ENCODE assay signal across 33 cellular contexts in the genomic region with DNA sequence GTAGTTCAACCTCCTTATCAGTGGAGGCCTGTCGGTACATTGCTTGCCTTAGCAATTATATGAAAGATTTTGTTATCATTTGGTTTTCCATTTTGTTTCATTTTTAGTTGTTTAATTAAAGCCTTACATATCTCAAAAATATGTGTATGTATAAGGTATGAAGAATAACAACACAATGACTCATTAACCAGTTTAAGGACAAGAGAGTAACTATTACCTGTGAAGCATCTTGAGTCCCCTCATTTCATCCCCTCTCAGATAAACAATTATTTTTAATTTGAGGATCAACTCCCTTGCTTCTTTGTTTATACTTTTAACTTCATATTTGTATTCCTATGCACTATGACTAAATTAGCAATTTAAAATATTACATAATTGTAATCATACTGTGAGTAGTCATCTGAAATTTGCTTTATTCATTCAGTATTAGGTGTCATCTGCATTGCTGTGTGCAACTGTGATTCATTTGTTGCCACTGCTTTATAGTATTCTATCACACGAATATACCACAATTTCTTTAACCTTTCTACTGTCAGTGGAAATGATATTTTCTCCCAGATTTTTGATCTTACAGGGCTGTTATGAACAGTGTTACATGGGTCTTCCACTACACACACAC.
"Had no signal": no experiment of that assay in that cellular context is flagged by ENCODE, and none has a peak within 500 bp of the region (broad histone marks: within the 10 kb centered on the region; RNA-seq: fewer than 3 reads in every experiment).

No MANE protein-coding gene starts in this region.

- H3K4me3 ChIP-seq: ascending aorta, colonic mucosa, esophagus muscularis mucosa, gastroesophageal sphincter, heart right ventricle, hepatocyte had no signal

- H3K4me1 ChIP-seq: colonic mucosa, esophagus muscularis mucosa, gastroesophageal sphincter had no signal

- H3K9me3 Mint-ChIP-seq: activated CD4-positive, alpha-beta memory T cell treated with anti-CD3 and anti-CD28 coated beads for 36 hours; activated CD4-positive, alpha-beta T cell treated with anti-CD3 and anti-CD28 coated beads, Interleukin-2, amount 10 ng/mL, durations not matched to agents 24 days and 14 days; activated naive CD4-positive, alpha-beta T cell treated with anti-CD3 and anti-CD28 coated beads, Interleukin-2, amount 10 ng/mL, durations not matched to agents 7 days and 5 days; T-helper 2 cell treated with Interferon-gamma antibody and Interleukin-4, amounts not matched to agents 5 μg/mL and 100 μg/mL, for 36 hours had no signal

- H3K27ac ChIP-seq: ascending aorta, brain microvascular endothelial cell, colonic mucosa, esophagus muscularis mucosa, gastroesophageal sphincter, hepatocyte, WERI-Rb-1 had no signal

- ATAC-seq: activated CD4-positive, alpha-beta T cell treated with anti-CD3 and anti-CD28 coated beads for 36 hours; activated CD4-positive, CD25-positive, alpha-beta regulatory T cell treated with anti-CD3 and anti-CD28 coated beads, Interleukin-2, amount 50 U/mL, for 24 hours; activated CD8-positive, alpha-beta memory T cell treated with anti-CD3 and anti-CD28 coated beads, Interleukin-2, amount 10 ng/mL, durations not matched to agents 7 days and 5 days; activated CD8-positive, alpha-beta T cell treated with anti-CD3 and anti-CD28 coated beads, Interleukin-2, amount 10 ng/mL, durations not matched to agents 7 days and 5 days; activated naive CD4-positive, alpha-beta T cell treated with anti-CD3 and anti-CD28 coated beads, Interleukin-2, amount 50 U/mL, for 72 hours; activated T-cell treated with anti-CD3 and anti-CD28 coated beads, Interleukin-2, amount 50 U/mL, for 72 hours; gastroesophageal sphincter; heart right ventricle; T-helper 17 cell had no signal

- H3K4me3 Mint-ChIP-seq: activated B cell treated with CpG ODN at 0.5 μM for 24 hours; activated CD4-positive, alpha-beta memory T cell treated with anti-CD3 and anti-CD28 coated beads for 36 hours; activated CD4-positive, alpha-beta T cell treated with anti-CD3 and anti-CD28 coated beads for 36 hours; activated CD4-positive, alpha-beta T cell treated with anti-CD3 and anti-CD28 coated beads, Interleukin-2, amount 10 ng/mL, durations not matched to agents 24 days and 14 days; activated CD8-positive, alpha-beta memory T cell treated with anti-CD3 and anti-CD28 coated beads, Interleukin-2, amount 10 ng/mL, durations not matched to agents 7 days and 5 days; activated CD8-positive, alpha-beta T cell treated with anti-CD3 and anti-CD28 coated beads, Interleukin-2, amount 10 ng/mL, durations not matched to agents 7 days and 5 days; activated naive CD4-positive, alpha-beta T cell treated with anti-CD3 and anti-CD28 coated beads, Interleukin-2, amount 10 ng/mL, durations not matched to agents 7 days and 5 days; activated naive CD8-positive, alpha-beta T cell treated with anti-CD3 and anti-CD28 coated beads, Interleukin-2, amount 10 ng/mL, durations not matched to agents 7 days and 5 days; activated T-cell treated with anti-CD3 and anti-CD28 coated beads, Interleukin-2, amount 50 U/mL, for 72 hours; T-helper 17 cell; T-helper 2 cell treated with Interferon-gamma antibody and Interleukin-4, amounts not matched to agents 5 μg/mL and 100 μg/mL, for 36 hours had no signal

- H3K27me3 ChIP-seq: ascending aorta, brain microvascular endothelial cell, colonic mucosa, esophagus muscularis mucosa, gastroesophageal sphincter, heart right ventricle, hepatocyte had no signal

- H3K36me3 ChIP-seq: ascending aorta, brain microvascular endothelial cell, colonic mucosa, esophagus muscularis mucosa, gastroesophageal sphincter, heart right ventricle, WERI-Rb-1 had no signal

- H3K36me3 Mint-ChIP-seq: activated CD4-positive, alpha-beta memory T cell treated with anti-CD3 and anti-CD28 coated beads for 36 hours; activated CD8-positive, alpha-beta memory T cell treated with anti-CD3 and anti-CD28 coated beads, Interleukin-2, amount 10 ng/mL, durations not matched to agents 7 days and 5 days; activated naive CD4-positive, alpha-beta T cell treated with anti-CD3 and anti-CD28 coated beads, Interleukin-2, amount 10 ng/mL, durations not matched to agents 7 days and 5 days; activated naive CD8-positive, alpha-beta T cell treated with anti-CD3 and anti-CD28 coated beads, Interleukin-2, amount 10 ng/mL, durations not matched to agents 7 days and 5 days had no signal

- FAIRE-seq: endometrium, endothelial cell of umbilical vein had no signal

- H3K4me1 Mint-ChIP-seq: activated B cell treated with CpG ODN at 0.5 μM for 24 hours had no signal

- DNase-seq: activated B cell treated with CpG ODN at 0.5 μM for 24 hours; activated CD4-positive, alpha-beta memory T cell treated with anti-CD3 and anti-CD28 coated beads for 36 hours; activated CD4-positive, alpha-beta T cell treated with anti-CD3 and anti-CD28 coated beads for 36 hours; activated CD4-positive, alpha-beta T cell treated with anti-CD3 and anti-CD28 coated beads, Interleukin-2, amount 10 ng/mL, durations not matched to agents 24 days and 14 days; activated CD8-positive, alpha-beta memory T cell treated with anti-CD3 and anti-CD28 coated beads, Interleukin-2, amount 10 ng/mL, durations not matched to agents 7 days and 5 days; activated CD8-positive, alpha-beta memory T cell treated with anti-CD3 and anti-CD28 coated beads, Interleukin-2, amount 50 U/mL, for 4 hours; activated CD8-positive, alpha-beta T cell treated with anti-CD3 and anti-CD28 coated beads, Interleukin-2, amount 10 ng/mL, durations not matched to agents 7 days and 5 days; activated gamma-delta T cell; activated naive CD4-positive, alpha-beta T cell; activated naive CD4-positive, alpha-beta T cell treated with anti-CD3 and anti-CD28 coated beads, Interleukin-2, amount 10 ng/mL, durations not matched to agents 7 days and 5 days; activated naive CD8-positive, alpha-beta T cell treated with anti-CD3 and anti-CD28 coated beads, Interleukin-2, amount 10 ng/mL, durations not matched to agents 7 days and 5 days; activated T-cell treated with anti-CD3 and anti-CD28 coated beads, Interleukin-2, amount 50 U/mL, for 1 hour; activated T-cell treated with anti-CD3 and anti-CD28 coated beads, Interleukin-2, amount 50 U/mL, for 72 hours; brain microvascular endothelial cell; central memory CD4-positive, alpha-beta T cell; cerebellar nuclear complex; colonic mucosa; effector CD8-positive, alpha-beta T cell; foreskin melanocyte; heart right ventricle; T-helper 1 cell; T-helper 17 cell; T1000; WERI-Rb-1 had no signal

- H3K79me2 ChIP-seq: hepatocyte had no signal

- H3K9me3 ChIP-seq: ascending aorta, colonic mucosa, esophagus muscularis mucosa, gastroesophageal sphincter, heart right ventricle had no signal

- H3K27ac Mint-ChIP-seq: activated B cell treated with CpG ODN at 0.5 μM for 24 hours; activated CD4-positive, alpha-beta memory T cell treated with anti-CD3 and anti-CD28 coated beads for 36 hours; activated CD4-positive, alpha-beta T cell treated with anti-CD3 and anti-CD28 coated beads for 36 hours; activated CD4-positive, alpha-beta T cell treated with anti-CD3 and anti-CD28 coated beads, Interleukin-2, amount 10 ng/mL, durations not matched to agents 24 days and 14 days; activated CD8-positive, alpha-beta memory T cell treated with anti-CD3 and anti-CD28 coated beads, Interleukin-2, amount 10 ng/mL, durations not matched to agents 7 days and 5 days; activated CD8-positive, alpha-beta T cell treated with anti-CD3 and anti-CD28 coated beads, Interleukin-2, amount 10 ng/mL, durations not matched to agents 7 days and 5 days; activated naive CD4-positive, alpha-beta T cell treated with anti-CD3 and anti-CD28 coated beads, Interleukin-2, amount 10 ng/mL, durations not matched to agents 7 days and 5 days; activated naive CD4-positive, alpha-beta T cell treated with anti-CD3 and anti-CD28 coated beads, Interleukin-2, amount 50 U/mL, for 72 hours; activated naive CD8-positive, alpha-beta T cell treated with anti-CD3 and anti-CD28 coated beads, Interleukin-2, amount 10 ng/mL, durations not matched to agents 7 days and 5 days; activated T-cell treated with anti-CD3 and anti-CD28 coated beads, Interleukin-2, amount 50 U/mL, for 72 hours; T-helper 17 cell; T-helper 2 cell treated with Interferon-gamma antibody and Interleukin-4, amounts not matched to agents 5 μg/mL and 100 μg/mL, for 36 hours had no signal

- H3K4me2 ChIP-seq: hepatocyte had no signal
